ENCODE assay signal across 12 cellular contexts in genomic region chr13:49607761-49608160, GRCh38. TPM values are rescaled to one million over a fixed set of nuclear protein-coding genes. Genes with fewer than 3 reads are reported as not detected.
A peak's percentile ranks its signal among the peaks of the same experiment; 100 is the strongest.
DNase-seq lines count a peak whose midpoint lies in the region; ATAC-seq and TF ChIP-seq lines count a peak whose summit lies in the region.
"Had no signal": no experiment of that assay in that cellular context is flagged by ENCODE, and none has a peak within 500 bp of the region (broad histone marks: within the 10 kb centered on the region; RNA-seq: fewer than 3 reads in every experiment).

No MANE protein-coding gene starts in this region.

- H3K36me3 ChIP-seq in BLaER1, result no peaks in the 10 kb centered on the region
- H3K36me3 ChIP-seq in GM23338 (ENCODE audit: insufficient read depth), result no peaks in the 10 kb centered on the region
- no peaks in the 10 kb centered on the region for H3K36me3 ChIP-seq in OCI-LY7 (ENCODE audit: insufficient read depth, low read length)
- H3K36me3 ChIP-seq: HAP-1 had no signal

- H3K4me3 ChIP-seq in BLaER1 (no peak overlapping the region), GM23338 (no peak overlapping the region), OCI-LY7 (ENCODE audit: low read depth, low read length, poor library complexity, severe bottlenecking) (peak overlapping the region; percentile 25)
- H3K4me3 ChIP-seq: HAP-1 had no signal

- H3K9me3 Mint-ChIP-seq in GM23338, result no peaks in the 10 kb centered on the region
- peaks cover 12% of the 10 kb centered on the region for H3K9me3 Mint-ChIP-seq in nephron progenitor cell
- H3K9me3 Mint-ChIP-seq in activated CD4-positive, alpha-beta memory T cell treated with anti-CD3 and anti-CD28 coated beads, Interleukin-2, amount 10 ng/mL, durations not matched to agents 7 days and 5 days, result no peaks in the 10 kb centered on the region

- no peak overlapping the region for H3K4me3 Mint-ChIP-seq in GM23338
- H3K4me3 Mint-ChIP-seq in nephron progenitor cell, result no peak overlapping the region
- no peak overlapping the region for H3K4me3 Mint-ChIP-seq in activated CD4-positive, alpha-beta memory T cell treated with anti-CD3 and anti-CD28 coated beads, Interleukin-2, amount 10 ng/mL, durations not matched to agents 7 days and 5 days

- H3K9me3 ChIP-seq in BLaER1 (peaks cover 17% of the 10 kb centered on the region), OCI-LY7 (ENCODE audit: low read length) (no peaks in the 10 kb centered on the region)
- H3K9me3 ChIP-seq: A549, HAP-1, SK-N-SH had no signal

- POLR2A ChIA-PET in OCI-LY7 (lab: Charles Lee), result interaction anchor here (0.9 to 2.6 kb wide), 15 partner anchors 10 to 360 kb away, joined by 3 to 29 read pairs (median 4); partner anchors contain the start of genes ARL11, CDADC1, PHF11 and SETDB2
- POLR2A ChIA-PET in activated CD4-positive, alpha-beta memory T cell treated with anti-CD3 and anti-CD28 coated beads, Interleukin-2, amount 10 ng/mL, durations not matched to agents 7 days and 5 days (lab: Charles Lee), result interaction anchor here (1.1 to 1.2 kb wide), 2 partner anchors 22 to 313 kb away, joined by 3 to 4 read pairs; no protein-coding TSS in a partner anchor

- no peaks in the 10 kb centered on the region for H4K20me1 ChIP-seq in BLaER1
- H4K20me1 ChIP-seq in GM23338 (replicated peaks; ENCODE audit: insufficient read depth), result no peaks in the 10 kb centered on the region
- no peaks in the 10 kb centered on the region for H4K20me1 ChIP-seq in OCI-LY7 (ENCODE audit: insufficient read depth, low read length)

- H3K9me2 ChIP-seq in GM23338 (ENCODE audit: insufficient read depth) (no peaks in the 10 kb centered on the region), OCI-LY7 (ENCODE audit: insufficient read depth, low read length) (no peaks in the 10 kb centered on the region)
- H3K9me2 ChIP-seq: SK-N-SH had no signal

- no peak for TF ChIP-seq CTCF in GM23338 (conservative IDR thresholded peaks at IDR 0.05; ENCODE audit: low read depth in 2 of 2)
- TF ChIP-seq CTCF in OCI-LY7 (conservative IDR thresholded peaks at IDR 0.05; ENCODE audit: low read length), result no peak
- no peak for TF ChIP-seq CTCF in nephron progenitor cell (IDR thresholded peaks at IDR 0.05)

- DNase-seq in GM23338 (ENCODE audit: low spot score), result no peak
- peak; percentile 71 for DNase-seq in OCI-LY7 (ENCODE audit: low spot score)
- no peak for DNase-seq in nephron progenitor cell
- DNase-seq in SKM-1 treated with dmso at 0.1 percent for 144 hours (lab: John Stamatoyannopoulos, UW; ENCODE audit: unreplicated experiment), result no peak
- DNase-seq in activated CD4-positive, alpha-beta memory T cell treated with anti-CD3 and anti-CD28 coated beads, Interleukin-2, amount 10 ng/mL, durations not matched to agents 7 days and 5 days, result no peak
- no peak for DNase-seq in HuH-7.5 (ENCODE audit: low spot score)

- no peaks in the 10 kb centered on the region for H3K36me3 Mint-ChIP-seq in GM23338 (ENCODE audit: low read depth)
- no peaks in the 10 kb centered on the region for H3K36me3 Mint-ChIP-seq in nephron progenitor cell (ENCODE audit: low read depth)
- no peaks in the 10 kb centered on the region for H3K36me3 Mint-ChIP-seq in activated CD4-positive, alpha-beta memory T cell treated with anti-CD3 and anti-CD28 coated beads, Interleukin-2, amount 10 ng/mL, durations not matched to agents 7 days and 5 days (ENCODE audit: low read depth)

- no TSS peak for BruUV-seq in OCI-LY7 (replicated peaks; lab: Mats Ljungman, UMichigan)

- H3K4me2 ChIP-seq in BLaER1 (peak overlapping the region; percentile 64), GM23338 (no peak overlapping the region), OCI-LY7 (ENCODE audit: low read length) (peak overlapping the region; percentile 59)
- H3K4me2 ChIP-seq: A549, SK-N-SH had no signal

- H3F3A ChIP-seq in GM23338 (replicated peaks; ENCODE audit: low read depth), result no peaks in the 10 kb centered on the region

- H2AFZ ChIP-seq in GM23338, result peak overlapping the region; percentile 30; the same call in 1 of the 2 replicates
- H2AFZ ChIP-seq in OCI-LY7 (ENCODE audit: low read length), result peak overlapping the region; percentile 94

- no peak for ATAC-seq in GM23338

- peak overlapping the region; percentile 48 for H3K27ac ChIP-seq in BLaER1
- no peak overlapping the region for H3K27ac ChIP-seq in GM23338 (ENCODE audit: low read depth)
- peak overlapping the region; percentile 71 for H3K27ac ChIP-seq in OCI-LY7 (ENCODE audit: low read depth, low read length, poor library complexity, severe bottlenecking)
- H3K27ac ChIP-seq: A549 had no signal

- peaks cover 58% of the 10 kb centered on the region for H3K4me1 ChIP-seq in BLaER1
- no peaks in the 10 kb centered on the region for H3K4me1 ChIP-seq in GM23338 (ENCODE audit: insufficient read depth)
- H3K4me1 ChIP-seq in OCI-LY7 (ENCODE audit: insufficient read depth, low read length, poor library complexity, severe bottlenecking), result peaks cover 57% of the 10 kb centered on the region
- H3K4me1 ChIP-seq: A549, HAP-1 had no signal

- H3K27me3 ChIP-seq in BLaER1, result no peaks in the 10 kb centered on the region
- no peaks in the 10 kb centered on the region for H3K27me3 ChIP-seq in GM23338 (ENCODE audit: insufficient read depth)

- intact Hi-C loops in OCI-LY7 (cut with micrococcal nuclease; ENCODE audit: unreplicated experiment), result loop anchor here (1.0 to 10.0 kb wide), 9 partner anchors 67 to 633 kb away; partner anchors contain the start of genes CAB39L, CDADC1, FNDC3A and SETDB2

- H3K27me3 Mint-ChIP-seq in GM23338 (ENCODE audit: insufficient read depth, low read depth, poor library complexity) (no peaks in the 10 kb centered on the region), nephron progenitor cell (ENCODE audit: low read depth, poor library complexity) (peaks cover 7% of the 10 kb centered on the region)
- H3K27me3 Mint-ChIP-seq in activated CD4-positive, alpha-beta memory T cell treated with anti-CD3 and anti-CD28 coated beads, Interleukin-2, amount 10 ng/mL, durations not matched to agents 7 days and 5 days, result peaks cover 2% of the 10 kb centered on the region

- CTCF ChIA-PET in OCI-LY7 (lab: Charles Lee; ENCODE audit: unreplicated experiment), result interaction anchor here (0.9 to 1.3 kb wide), 3 partner anchors 16 to 164 kb away, joined by 3 to 5 read pairs (median 3); partner anchors contain the start of genes CAB39L and SETDB2
- CTCF ChIA-PET in activated CD4-positive, alpha-beta memory T cell treated with anti-CD3 and anti-CD28 coated beads, Interleukin-2, amount 10 ng/mL, durations not matched to agents 7 days and 5 days (lab: Charles Lee), result interaction anchor here (0.6 to 2.6 kb wide), 9 partner anchors 12 to 327 kb away, joined by 3 to 15 read pairs (median 4); partner anchors contain the start of gene CAB39L

- H3K79me2 ChIP-seq in GM23338 (replicated peaks; ENCODE audit: insufficient read depth) (no peaks in the 10 kb centered on the region), OCI-LY7 (ENCODE audit: insufficient read depth, low read depth, low read length) (no peaks in the 10 kb centered on the region)

- peak overlapping the region; percentile 44 for H3K9ac ChIP-seq in BLaER1
- H3K9ac ChIP-seq: SK-N-SH had no signal

- H3K4me1 Mint-ChIP-seq in GM23338 (peaks cover 4% of the 10 kb centered on the region; the same call in 2 of the 3 replicates), nephron progenitor cell (peaks cover 24% of the 10 kb centered on the region)
- H3K4me1 Mint-ChIP-seq in activated CD4-positive, alpha-beta memory T cell treated with anti-CD3 and anti-CD28 coated beads, Interleukin-2, amount 10 ng/mL, durations not matched to agents 7 days and 5 days, result peaks cover 6% of the 10 kb centered on the region

- no peak overlapping the region for H3K27ac Mint-ChIP-seq in GM23338
- peak overlapping the region; percentile 79 for H3K27ac Mint-ChIP-seq in nephron progenitor cell
- H3K27ac Mint-ChIP-seq in activated CD4-positive, alpha-beta memory T cell treated with anti-CD3 and anti-CD28 coated beads, Interleukin-2, amount 10 ng/mL, durations not matched to agents 7 days and 5 days, result no peak overlapping the region

TF ChIP-seq in GM23338, 12 proteins besides CTCF, POLR2A, EP300 and RAD21 (continues in another document):
- TF ChIP-seq ETS1 (IDR thresholded peaks at IDR 0.05) (no peak), EZH2phosphoT487 (IDR thresholded peaks at IDR 0.05; ENCODE audit: unreplicated experiment) (no peak), ZNF114 (CRISPR knock-in tag; IDR thresholded peaks at IDR 0.05) (no peak)

RNA-seq across cellular contexts. Expression of gene ARL11, which starts 20.5 kb away (rescaled TPM):
- 0.52 and 1.2 TPM in 2 replicates for total RNA-seq in GM23338 (2014; rRNA removed; shearing (Covaris generic))
- polyA plus RNA-seq in GM23338 (2016; fragmentation: Nextera tagmentation; extraction: Ambion mirVana), result 0.32 and 0.61 TPM in 2 replicates
- total RNA-seq in OCI-LY7 (2014; rRNA removed; shearing (Covaris generic)), result 5.9 and 8.3 TPM in 2 replicates
- 20.5 and 22.6 TPM in 2 replicates for total RNA-seq in OCI-LY7 (2022)
- under 1 TPM; 0.63 to 0.81 TPM for total RNA-seq in activated CD4-positive, alpha-beta memory T cell treated with anti-CD3 and anti-CD28 coated beads, Interleukin-2, amount 10 ng/mL, durations not matched to agents 7 days and 5 days
- total RNA-seq: M059J, RPMI7951 had no signal
- polyA plus RNA-seq: A549, SK-N-SH had no signal

RNA-seq across cellular contexts. Expression of gene RCBTB1, which starts 22.4 kb away (rescaled TPM):
- total RNA-seq in GM23338 (2014; rRNA removed; shearing (Covaris generic)), result 33.5 and 33.9 TPM in 2 replicates
- polyA plus RNA-seq in GM23338 (2016; fragmentation: Nextera tagmentation; extraction: Ambion mirVana), result 10.8 and 11.2 TPM in 2 replicates
- 13.4 and 15.1 TPM in 2 replicates for total RNA-seq in OCI-LY7 (2014; rRNA removed; shearing (Covaris generic))
- total RNA-seq in OCI-LY7 (2022), result 30.6 and 31.1 TPM in 2 replicates
- total RNA-seq in activated CD4-positive, alpha-beta memory T cell treated with anti-CD3 and anti-CD28 coated beads, Interleukin-2, amount 10 ng/mL, durations not matched to agents 7 days and 5 days, result 10 to 100 TPM; 18.5 to 19.0 TPM
